10 cellular contexts compared by ENCODE assay signal in genomic region chr5:139657363-139658321, GRCh38. TPM values are rescaled to one million over a fixed set of nuclear protein-coding genes. Genes with fewer than 3 reads are reported as not detected.
A peak's percentile ranks its signal among the peaks of the same experiment; 100 is the strongest.
DNase-seq lines count a peak whose midpoint lies in the region; ATAC-seq and TF ChIP-seq lines count a peak whose summit lies in the region.
"Had no signal": no experiment of that assay in that cellular context is flagged by ENCODE, and none has a peak within 500 bp of the region (broad histone marks: within the 10 kb centered on the region; RNA-seq: fewer than 3 reads in every experiment).

No MANE protein-coding gene starts in this region.

- intact Hi-C loops in head of caudate nucleus (cut with DNase I) = no loop called here
- intact Hi-C loops in activated CD4-positive, alpha-beta T cell treated with anti-CD3 and anti-CD28 coated beads for 36 hours (cut with DNase I, micrococcal nuclease) = no loop called here

- ATAC-seq in activated naive CD8-positive, alpha-beta T cell treated with anti-CD3 and anti-CD28 coated beads, Interleukin-2, amount 50 U/mL, for 24 hours = no peak
- ATAC-seq in activated CD4-positive, alpha-beta T cell treated with anti-CD3 and anti-CD28 coated beads for 36 hours = no peak

- H3K4me1 ChIP-seq in HEK293 (ENCODE audit: control insufficient read depth, insufficient read depth, low read length) = peaks cover under 1% of the 10 kb centered on the region; the same call in 1 of the 2 replicates

- H3K4me3 Mint-ChIP-seq in activated naive CD8-positive, alpha-beta T cell treated with anti-CD3 and anti-CD28 coated beads, Interleukin-2, amount 50 U/mL, for 24 hours = no peak overlapping the region
- no peak overlapping the region for H3K4me3 Mint-ChIP-seq in activated CD4-positive, alpha-beta T cell treated with anti-CD3 and anti-CD28 coated beads for 36 hours
- H3K4me3 Mint-ChIP-seq: activated CD4-positive, alpha-beta memory T cell treated with anti-CD3 and anti-CD28 coated beads, Interleukin-2, amount 10 ng/mL, durations not matched to agents 7 days and 5 days had no signal

- CTCF ChIA-PET in HEK293 (lab: Yijun Ruan, JAX) = interaction anchor here (1.1 kb wide), 1 partner anchor 24 kb away, joined by 3 read pairs; no protein-coding TSS in a partner anchor
- CTCF ChIA-PET in activated CD4-positive, alpha-beta T cell treated with anti-CD3 and anti-CD28 coated beads for 36 hours (lab: Charles Lee) = interaction anchor here (0.6 kb wide), 1 partner anchor 17 kb away, joined by 4 read pairs; no protein-coding TSS in a partner anchor

- POLR2A ChIA-PET in HEK293 (lab: Yijun Ruan, JAX) = interaction anchor here (0.6 kb wide), 1 partner anchor 21 kb away, joined by 9 read pairs; no protein-coding TSS in a partner anchor
- POLR2A ChIA-PET in activated CD4-positive, alpha-beta T cell treated with anti-CD3 and anti-CD28 coated beads for 36 hours (lab: Charles Lee) = no interaction called here

- DNase-seq in activated naive CD8-positive, alpha-beta T cell treated with anti-CD3 and anti-CD28 coated beads, Interleukin-2, amount 50 U/mL, for 24 hours = no peak
- peak; percentile 29 for DNase-seq in left kidney (ENCODE audit: low read depth, low spot score)
- no peak for DNase-seq in head of caudate nucleus
- no peak for DNase-seq in T-helper 9 cell
- DNase-seq in NCI-H1694 (lab: John Stamatoyannopoulos, UW) = no peak
- no peak for DNase-seq in activated CD4-positive, alpha-beta T cell treated with anti-CD3 and anti-CD28 coated beads for 36 hours
- DNase-seq: activated CD4-positive, alpha-beta memory T cell treated with anti-CD3 and anti-CD28 coated beads, Interleukin-2, amount 10 ng/mL, durations not matched to agents 7 days and 5 days; foreskin melanocyte had no signal

- H3K36me3 Mint-ChIP-seq in activated naive CD8-positive, alpha-beta T cell treated with anti-CD3 and anti-CD28 coated beads, Interleukin-2, amount 50 U/mL, for 24 hours (ENCODE audit: low read depth) = no peaks in the 10 kb centered on the region
- H3K36me3 Mint-ChIP-seq in activated CD4-positive, alpha-beta T cell treated with anti-CD3 and anti-CD28 coated beads for 36 hours (ENCODE audit: low read depth) = no peaks in the 10 kb centered on the region

- peak overlapping the region; percentile 48 for H3K27ac Mint-ChIP-seq in activated naive CD8-positive, alpha-beta T cell treated with anti-CD3 and anti-CD28 coated beads, Interleukin-2, amount 50 U/mL, for 24 hours
- H3K27ac Mint-ChIP-seq in activated CD4-positive, alpha-beta T cell treated with anti-CD3 and anti-CD28 coated beads for 36 hours = no peak overlapping the region
- H3K27ac Mint-ChIP-seq: activated CD4-positive, alpha-beta memory T cell treated with anti-CD3 and anti-CD28 coated beads, Interleukin-2, amount 10 ng/mL, durations not matched to agents 7 days and 5 days had no signal

- no peaks in the 10 kb centered on the region for H3K9me3 ChIP-seq in HEK293 (ENCODE audit: control insufficient read depth, insufficient read depth, low read depth, low read length)

- H3K4me3 ChIP-seq in HEK293 (ENCODE audit: low read depth, low read length) = no peak overlapping the region

- peaks cover 12% of the 10 kb centered on the region for H3K27me3 Mint-ChIP-seq in activated naive CD8-positive, alpha-beta T cell treated with anti-CD3 and anti-CD28 coated beads, Interleukin-2, amount 50 U/mL, for 24 hours
- peaks cover 14% of the 10 kb centered on the region for H3K27me3 Mint-ChIP-seq in activated CD4-positive, alpha-beta T cell treated with anti-CD3 and anti-CD28 coated beads for 36 hours

- no peak overlapping the region for H3K27ac ChIP-seq in HEK293 (ENCODE audit: extremely low read depth, low read depth, low read length)
- H3K27ac ChIP-seq in temporal lobe (ENCODE audit: low read depth, low read length) = peak overlapping the region; percentile 100

- no peaks in the 10 kb centered on the region for H3K9me3 Mint-ChIP-seq in activated naive CD8-positive, alpha-beta T cell treated with anti-CD3 and anti-CD28 coated beads, Interleukin-2, amount 50 U/mL, for 24 hours
- H3K9me3 Mint-ChIP-seq in activated CD4-positive, alpha-beta T cell treated with anti-CD3 and anti-CD28 coated beads for 36 hours (ENCODE audit: low read depth) = no peaks in the 10 kb centered on the region
- H3K9me3 Mint-ChIP-seq: activated CD4-positive, alpha-beta memory T cell treated with anti-CD3 and anti-CD28 coated beads, Interleukin-2, amount 10 ng/mL, durations not matched to agents 7 days and 5 days had no signal

- no peaks in the 10 kb centered on the region for H3K36me3 ChIP-seq in HEK293 (ENCODE audit: control insufficient read depth in 2 of 2, insufficient read depth in 1 of 2, low read length in 2 of 2)

- no peak for TF ChIP-seq CTCF in HEK293 (tag by site-specific recombination; IDR thresholded peaks at IDR 0.05)

- H3K4me1 Mint-ChIP-seq in activated naive CD8-positive, alpha-beta T cell treated with anti-CD3 and anti-CD28 coated beads, Interleukin-2, amount 50 U/mL, for 24 hours = peaks cover 55% of the 10 kb centered on the region
- H3K4me1 Mint-ChIP-seq in activated CD4-positive, alpha-beta T cell treated with anti-CD3 and anti-CD28 coated beads for 36 hours = peaks cover 1% of the 10 kb centered on the region

TF ChIP-seq in HEK293, 187 proteins besides CTCF, POLR2A, EP300 and RAD21:
- no peak for TF ChIP-seq SCRT1 (tag by site-specific recombination; IDR thresholded peaks at IDR 0.05; ENCODE audit: borderline replicate concordance)
- no peak for TF ChIP-seq SP3 (tag by site-specific recombination; IDR thresholded peaks at IDR 0.05)
- TF ChIP-seq EGR2 (tag by site-specific recombination; IDR thresholded peaks at IDR 0.05; ENCODE audit: low read depth) = peak; percentile 40

RNA-seq across cellular contexts. Expression of gene CXXC5, which starts 9.5 kb away (rescaled TPM):
- 33.4 TPM for total RNA-seq in temporal lobe
- 1 to 10 TPM in 1 of 2 experiments, under 1 TPM in 1; 0.82 to 1.1 TPM for total RNA-seq in activated CD4-positive, alpha-beta T cell treated with anti-CD3 and anti-CD28 coated beads for 36 hours

Comparison
In these comparisons a context has a peak if more than half of its experiments do, and no peak if none do; other contexts are left out.
1. RNA of gene CXXC5, which starts 9.5 kb away (total RNA-seq): 33.4 TPM in temporal lobe (single experiment); 0.82 to 1.1 TPM in activated CD4-positive, alpha-beta T cell treated with anti-CD3 and anti-CD28 coated beads for 36 hours; every median in the first group is over 10 times any median in the second.